In genomic region chr10:89705466-89705865, GRCh38 we compare ENCODE assay signal across 28 cellular contexts. TPM values are rescaled to one million over a fixed set of nuclear protein-coding genes. Genes with fewer than 3 reads are reported as not detected.
DNase-seq lines count a peak whose midpoint lies in the region; ATAC-seq, FAIRE-seq and TF ChIP-seq lines count a peak whose summit lies in the region.
"Had no signal": no experiment of that assay in that cellular context is flagged by ENCODE, and none has a peak within 500 bp of the region (broad histone marks: within the 10 kb centered on the region; RNA-seq: fewer than 3 reads in every experiment).

No MANE protein-coding gene starts in this region.

- peaks cover 79% of the 10 kb centered on the region for H3K79me2 ChIP-seq in keratinocyte (ENCODE audit: control insufficient read depth, insufficient read depth, low read length)

- CTCF ChIA-PET in WTC11 (lab: Charles Lee) = no interaction called here

- POLR2A ChIA-PET in WTC11 (lab: Charles Lee) = no interaction called here

- H3K9me3 Mint-ChIP-seq in activated CD4-positive, alpha-beta T cell treated with anti-CD3 and anti-CD28 coated beads, Interleukin-2, amount 10 ng/mL, durations not matched to agents 24 days and 14 days = peaks cover 4% of the 10 kb centered on the region
- H3K9me3 Mint-ChIP-seq in HFFc6 (no peaks in the 10 kb centered on the region), WTC11 (no peaks in the 10 kb centered on the region)
- H3K9me3 Mint-ChIP-seq: activated B cell treated with CpG ODN at 0.5 μM for 24 hours; activated naive CD4-positive, alpha-beta T cell treated with anti-CD3 and anti-CD28 coated beads for 36 hours; CD8-positive, alpha-beta memory T cell; H9; naive B cell; stimulated activated naive CD8-positive, alpha-beta T cell treated with anti-CD3 and anti-CD28 coated beads, Interleukin-15, amount 100 ng/mL, for 72 hours had no signal

- TF ChIP-seq CTCF in HFFc6 (IDR thresholded peaks at IDR 0.05) (no peak), WTC11 (IDR thresholded peaks at IDR 0.05) (no peak), keratinocyte (optimal IDR thresholded peaks at IDR 0.05 in 1 of 3, IDR thresholded peaks at IDR 0.05 in 1 of 3, conservative IDR thresholded peaks at IDR 0.05 in 1 of 3; ENCODE audit: extremely low read depth in 1 of 3, insufficient read depth in 2 of 3, low read length in 3 of 3) (no peak)

- dilution Hi-C loops in keratinocyte (cut with MboI; ENCODE audit: extremely low pct_ligation_motif_present, low sequenced_read_pairs) = no loop called here

- no peak overlapping the region for H2AFZ ChIP-seq in keratinocyte (ENCODE audit: control insufficient read depth, low read length)

- intact Hi-C loops in activated CD4-positive, alpha-beta T cell treated with anti-CD3 and anti-CD28 coated beads, Interleukin-2, amount 10 ng/mL, durations not matched to agents 24 days and 14 days (cut with micrococcal nuclease) = no loop called here

- H3K4me2 ChIP-seq in keratinocyte (ENCODE audit: control insufficient read depth, extremely low read depth, insufficient read depth, low read depth, low read length) = peak overlapping the region; percentile 20

- H3K4me1 ChIP-seq in keratinocyte (ENCODE audit: control insufficient read depth, extremely low read depth, insufficient read depth, low read length) = peaks cover 20% of the 10 kb centered on the region
- H3K4me1 ChIP-seq: prostate gland had no signal

- no peak overlapping the region for H3K4me3 ChIP-seq in keratinocyte (ENCODE audit: control insufficient read depth in 2 of 3, extremely low read depth in 1 of 3, insufficient read depth in 2 of 3, low read depth in 1 of 3, low read length in 3 of 3)
- H3K4me3 ChIP-seq: gastrocnemius medialis, prostate gland, thoracic aorta had no signal

- H3K9me1 ChIP-seq in keratinocyte (ENCODE audit: control insufficient read depth, extremely low read depth, insufficient read depth, low read length) = no peaks in the 10 kb centered on the region

- H3K9ac ChIP-seq in keratinocyte (ENCODE audit: control insufficient read depth, extremely low read depth, insufficient read depth, low read length) = no peak overlapping the region

- no peak overlapping the region for H3K27ac ChIP-seq in keratinocyte (ENCODE audit: control insufficient read depth, insufficient read depth, low read length)
- H3K27ac ChIP-seq: gastrocnemius medialis, prostate gland, thoracic aorta had no signal

- H3K4me1 Mint-ChIP-seq in activated CD4-positive, alpha-beta T cell treated with anti-CD3 and anti-CD28 coated beads, Interleukin-2, amount 10 ng/mL, durations not matched to agents 24 days and 14 days = peaks cover 45% of the 10 kb centered on the region
- peaks cover 60% of the 10 kb centered on the region for H3K4me1 Mint-ChIP-seq in HFFc6 (ENCODE audit: low read depth)
- H3K4me1 Mint-ChIP-seq in WTC11 = peaks cover 39% of the 10 kb centered on the region

- no peak overlapping the region for H3K27ac Mint-ChIP-seq in activated CD4-positive, alpha-beta T cell treated with anti-CD3 and anti-CD28 coated beads, Interleukin-2, amount 10 ng/mL, durations not matched to agents 24 days and 14 days
- peak overlapping the region; percentile 84 for H3K27ac Mint-ChIP-seq in HFFc6
- peak overlapping the region; percentile 73; the same call in 1 of the 2 replicates for H3K27ac Mint-ChIP-seq in WTC11
- H3K27ac Mint-ChIP-seq: activated B cell treated with CpG ODN at 0.5 μM for 24 hours; activated naive CD4-positive, alpha-beta T cell treated with anti-CD3 and anti-CD28 coated beads for 36 hours; stimulated activated naive CD8-positive, alpha-beta T cell treated with anti-CD3 and anti-CD28 coated beads, Interleukin-15, amount 100 ng/mL, for 72 hours had no signal

- no peak for FAIRE-seq in keratinocyte (lab: Jason Lieb, UNC)
- FAIRE-seq: GM12892 had no signal

- ATAC-seq in WTC11 (no peak), HG02623 (IDR thresholded peaks at IDR 0.05; ENCODE audit: unreplicated experiment) (no peak), HG02885 (IDR thresholded peaks at IDR 0.05; ENCODE audit: poor library complexity, unreplicated experiment) (no peak)
- ATAC-seq: gastrocnemius medialis; sciatic nerve; stimulated activated naive CD8-positive, alpha-beta T cell treated with anti-CD3 and anti-CD28 coated beads, Interleukin-15, amount 100 ng/mL, for 72 hours had no signal

- DNase-seq in activated CD4-positive, alpha-beta T cell treated with anti-CD3 and anti-CD28 coated beads, Interleukin-2, amount 10 ng/mL, durations not matched to agents 24 days and 14 days = no peak
- no peak for DNase-seq in activated CD4-positive, alpha-beta T cell treated with anti-CD3 and anti-CD28 coated beads, Interleukin-2, amount 50 U/mL, for 48 hours
- DNase-seq in HFFc6 (no peak), WTC11 (ENCODE audit: low spot score) (no peak), keratinocyte (ENCODE audit: low read depth, low spot score) (no peak), kidney tubule cell (ENCODE audit: low spot score) (no peak)
- DNase-seq: activated B cell treated with CpG ODN at 0.5 μM for 24 hours; activated CD4-positive, alpha-beta T cell treated with anti-CD3 and anti-CD28 coated beads, Interleukin-2, amount 50 U/mL, for 1 hour; activated naive CD4-positive, alpha-beta T cell treated with anti-CD3 and anti-CD28 coated beads for 36 hours; activated T-cell treated with anti-CD3 and anti-CD28 coated beads, Interleukin-2, amount 50 U/mL, for 48 hours; CD8-positive, alpha-beta memory T cell; gastrocnemius medialis; H9; midbrain; naive B cell; NCI-H1092 treated with DMSO at 0.1 percent for 48 hours; NCI-H187 treated with DMSO at 0.1 percent for 48 hours; NCI-H526 treated with DMSO at 0.1 percent for 48 hours; SIG-M5; stimulated activated CD4-positive, alpha-beta T cell treated with anti-CD3 and anti-CD28 coated beads, Interleukin-2, amount 100 ng/mL, for 48 hours; stimulated activated naive CD8-positive, alpha-beta T cell treated with anti-CD3 and anti-CD28 coated beads, Interleukin-15, amount 100 ng/mL, for 72 hours had no signal

- H3K27me3 ChIP-seq in keratinocyte (ENCODE audit: control insufficient read depth, extremely low read depth, insufficient read depth, low read length) = no peaks in the 10 kb centered on the region
- H3K27me3 ChIP-seq: gastrocnemius medialis had no signal

- H3K9me3 ChIP-seq in keratinocyte (ENCODE audit: control insufficient read depth, low read depth, low read length) = no peaks in the 10 kb centered on the region
- H3K9me3 ChIP-seq: gastrocnemius medialis, prostate gland, thoracic aorta had no signal

- H3K4me3 Mint-ChIP-seq in activated CD4-positive, alpha-beta T cell treated with anti-CD3 and anti-CD28 coated beads, Interleukin-2, amount 10 ng/mL, durations not matched to agents 24 days and 14 days = peak overlapping the region; percentile 57
- H3K4me3 Mint-ChIP-seq in HFFc6 = peak overlapping the region; percentile 71
- no peak overlapping the region for H3K4me3 Mint-ChIP-seq in WTC11
- H3K4me3 Mint-ChIP-seq: activated B cell treated with CpG ODN at 0.5 μM for 24 hours; activated naive CD4-positive, alpha-beta T cell treated with anti-CD3 and anti-CD28 coated beads for 36 hours; CD8-positive, alpha-beta memory T cell; H9 had no signal

- peaks cover 0 to 5% of the 10 kb centered on the region in 2 experiments for H3K36me3 ChIP-seq in keratinocyte (ENCODE audit: control insufficient read depth in 2 of 2, extremely low read depth in 1 of 2, insufficient read depth in 2 of 2, low read length in 2 of 2)
- H3K36me3 ChIP-seq: gastrocnemius medialis, prostate gland, thoracic aorta had no signal

- H3K27me3 Mint-ChIP-seq in activated CD4-positive, alpha-beta T cell treated with anti-CD3 and anti-CD28 coated beads, Interleukin-2, amount 10 ng/mL, durations not matched to agents 24 days and 14 days = no peaks in the 10 kb centered on the region
- H3K27me3 Mint-ChIP-seq in HFFc6 (ENCODE audit: insufficient read depth) (no peaks in the 10 kb centered on the region), WTC11 (ENCODE audit: low read depth) (no peaks in the 10 kb centered on the region)
- H3K27me3 Mint-ChIP-seq: activated B cell treated with CpG ODN at 0.5 μM for 24 hours; CD8-positive, alpha-beta memory T cell; naive B cell; stimulated activated naive CD8-positive, alpha-beta T cell treated with anti-CD3 and anti-CD28 coated beads, Interleukin-15, amount 100 ng/mL, for 72 hours had no signal

- no peaks in the 10 kb centered on the region for H4K20me1 ChIP-seq in keratinocyte (ENCODE audit: control insufficient read depth, extremely low read depth, insufficient read depth, low read length)

- H3K36me3 Mint-ChIP-seq in activated CD4-positive, alpha-beta T cell treated with anti-CD3 and anti-CD28 coated beads, Interleukin-2, amount 10 ng/mL, durations not matched to agents 24 days and 14 days (ENCODE audit: low read depth) = peaks cover 28% of the 10 kb centered on the region
- peaks cover 5% of the 10 kb centered on the region; the same call in 1 of the 2 replicates for H3K36me3 Mint-ChIP-seq in HFFc6 (ENCODE audit: low read depth)
- H3K36me3 Mint-ChIP-seq in WTC11 = peaks cover 6% of the 10 kb centered on the region; the same call in 1 of the 2 replicates
- H3K36me3 Mint-ChIP-seq: brain, naive B cell had no signal

TF ChIP-seq in WTC11, 78 proteins besides CTCF, POLR2A, EP300 and RAD21 (continues in another document):
- TF ChIP-seq CREB1 (CRISPR knock-in tag; IDR thresholded peaks at IDR 0.05) (no peak), TCF7 (CRISPR knock-in tag; IDR thresholded peaks at IDR 0.05; ENCODE audit: low read depth) (no peak)

RNA-seq across cellular contexts. Expression of gene KIF20B, which starts 4.1 kb away (rescaled TPM):
- 55.0 and 55.6 TPM in 2 replicates for total RNA-seq in activated CD4-positive, alpha-beta T cell treated with anti-CD3 and anti-CD28 coated beads, Interleukin-2, amount 10 ng/mL, durations not matched to agents 24 days and 14 days
- total RNA-seq in HFFc6 (2021; fragmentation: NEBNext Ultra II Directional; extraction: Animal tissue kit (Norgen Biotek cat#: 25700)) = 10 to 100 TPM; 15.1 to 41.5 (median 36.8) TPM
- total RNA-seq in WTC11 (2021) = 56.9 to 70.2 TPM (median 57.3 TPM) in 3 replicates
- polyA plus RNA-seq in keratinocyte = 2.5 to 9.2 TPM (median 5.8 TPM) in 3 replicates
- 8.2 TPM for polyA plus RNA-seq in keratinocyte (2011; ENCODE audit: low read depth)
- 1.4 and 4.0 TPM in 2 replicates for polyA plus RNA-seq in keratinocyte (2011; cell fraction: cytosol; rRNA removed)
- 5.2 and 5.7 TPM in 2 replicates for polyA plus RNA-seq in keratinocyte (2011; cell fraction: nucleus; rRNA removed)
- 1.4 and 8.2 TPM in 2 replicates for polyA plus RNA-seq in keratinocyte (2012; ENCODE audit: low replicate concordance)
- 1.7 to 21.2 TPM (median 5.3 TPM) in 3 replicates for polyA minus RNA-seq in keratinocyte
- polyA minus RNA-seq in keratinocyte (2011; cell fraction: cytosol; rRNA and poly(A)+ RNA removed) = 1.3 TPM
- 3.6 and 7.3 TPM in 2 replicates for polyA minus RNA-seq in keratinocyte (2011; cell fraction: nucleus; rRNA and poly(A)+ RNA removed)
